10 cellular contexts compared by ENCODE assay signal in genomic region chr14:81676879-81677278, GRCh38.
"Had no signal": no experiment of that assay in that cellular context is flagged by ENCODE, and none has a peak within 500 bp of the region (broad histone marks: within the 10 kb centered on the region; RNA-seq: fewer than 3 reads in every experiment).

No MANE protein-coding gene starts in this region.

- H3K36me3 ChIP-seq: HAP-1 had no signal

- H3K27ac ChIP-seq: GM23248, HL-60 had no signal

- ATAC-seq: HCT116, HepG2 had no signal

- H3K4me1 ChIP-seq: HAP-1 had no signal

- H3K27ac Mint-ChIP-seq: HFFc6, IgD-negative memory B cell had no signal

- H3K36me3 Mint-ChIP-seq: IgD-negative memory B cell had no signal

- H2AFZ ChIP-seq: GM23248 had no signal

- H3K9me3 ChIP-seq: HAP-1 had no signal

- H3K4me3 Mint-ChIP-seq: HFFc6 had no signal

- H3K9ac ChIP-seq: GM23248 had no signal

- DNase-seq: GM23248, GOT3, H7, HFFc6, KBM-7 had no signal

- H3K4me3 ChIP-seq: GM23248, HAP-1 had no signal
